8 cellular contexts compared by ENCODE assay signal in genomic region chr10:127059314-127059713, GRCh38.
"Had no signal": no experiment of that assay in that cellular context is flagged by ENCODE, and none has a peak within 500 bp of the region (broad histone marks: within the 10 kb centered on the region; RNA-seq: fewer than 3 reads in every experiment).

No MANE protein-coding gene starts in this region.

- H3K9ac ChIP-seq: KMS-11 had no signal

- H3K4me2 ChIP-seq: KMS-11 had no signal

- FAIRE-seq: HepG2, HTR-8/SVneo, K562 had no signal

- DNase-seq: IMR-90, KBM-7, KG1 had no signal

- H3K27ac ChIP-seq: HL-60, KMS-11 had no signal

- H3K4me3 ChIP-seq: K562 had no signal

- ATAC-seq: HepG2, K562 had no signal
